ENCODE assay signal across 1 cellular context in genomic region chr9:136686534-136686793, GRCh38.
A peak's percentile ranks its signal among the peaks of the same experiment; 100 is the strongest.
TF ChIP-seq lines count a peak whose summit lies in the region.

No MANE protein-coding gene starts in this region.

TF ChIP-seq in K562, 482 proteins besides CTCF, POLR2A, EP300 and RAD21:
- TF ChIP-seq SPI1 (IDR thresholded peaks at IDR 0.05; ENCODE audit: borderline replicate concordance, low read depth, low read length) (0 out of 2 replicates have a peak, but pooled peaks have one; percentile 11), KDM5B (IDR thresholded peaks at IDR 0.05; ENCODE audit: insufficient replicate concordance, low read depth, low read length) (peak; percentile 34), BRF1 (IDR thresholded peaks at IDR 0.05; ENCODE audit: borderline replicate concordance, extremely low read depth, insufficient read length) (no peak), CREB1 (IDR thresholded peaks at IDR 0.05) (no peak), CREB1 (CRISPR knock-in tag; IDR thresholded peaks at IDR 0.05) (0 out of 2 replicates have a peak, but pooled peaks have one; percentile 5)
